Comparison of ENCODE assay signal across 14 cellular contexts in genomic region chr17:77492446-77493237, GRCh38.
A peak's percentile ranks its signal among the peaks of the same experiment; 100 is the strongest.
DNase-seq lines count a peak whose midpoint lies in the region; ATAC-seq and TF ChIP-seq lines count a peak whose summit lies in the region.
"Had no signal": no experiment of that assay in that cellular context is flagged by ENCODE, and none has a peak within 500 bp of the region (broad histone marks: within the 10 kb centered on the region; RNA-seq: fewer than 3 reads in every experiment).

No MANE protein-coding gene starts in this region.

- no peaks in the 10 kb centered on the region for H3K9me3 Mint-ChIP-seq in activated T-cell treated with anti-CD3 and anti-CD28 coated beads, Interleukin-2, amount 50 U/mL, for 24 hours
- H3K9me3 Mint-ChIP-seq in activated T-cell treated with anti-CD3 and anti-CD28 coated beads, Interleukin-2, amount 50 U/mL, for 4 hours = no peaks in the 10 kb centered on the region
- H3K9me3 Mint-ChIP-seq in stimulated activated naive CD8-positive, alpha-beta T cell treated with anti-CD3 and anti-CD28 coated beads, Interleukin-15, amount 100 ng/mL, for 72 hours = no peaks in the 10 kb centered on the region

- H3K4me3 ChIP-seq in PC-3 (ENCODE audit: low read length) (no peak overlapping the region), esophagus muscularis mucosa (no peak overlapping the region), sigmoid colon (no peak overlapping the region)
- H3K4me3 ChIP-seq: body of pancreas, pancreas had no signal

- no peaks in the 10 kb centered on the region for H3K27me3 ChIP-seq in PC-3 (ENCODE audit: low read length)
- H3K27me3 ChIP-seq in esophagus muscularis mucosa = no peaks in the 10 kb centered on the region
- H3K27me3 ChIP-seq in sigmoid colon = no peaks in the 10 kb centered on the region
- H3K27me3 ChIP-seq: body of pancreas, pancreas had no signal

- H3K36me3 Mint-ChIP-seq in activated T-cell treated with anti-CD3 and anti-CD28 coated beads, Interleukin-2, amount 50 U/mL, for 24 hours (ENCODE audit: low read depth) = peaks cover 90% of the 10 kb centered on the region
- peaks cover 17% of the 10 kb centered on the region for H3K36me3 Mint-ChIP-seq in activated T-cell treated with anti-CD3 and anti-CD28 coated beads, Interleukin-2, amount 50 U/mL, for 4 hours (ENCODE audit: insufficient read depth)

- H3K27ac ChIP-seq in PC-3 (ENCODE audit: low read length) (no peak overlapping the region), esophagus muscularis mucosa (replicated peaks in 1 of 4) (peak overlapping the region; percentile 40 to 81 (median 64)), sigmoid colon (peak overlapping the region in 3 of 4 donors; percentile 76 to 87 (median 80))
- H3K27ac ChIP-seq: body of pancreas, pancreas had no signal

- H4K20me1 ChIP-seq in PC-3 (ENCODE audit: low read length) = no peaks in the 10 kb centered on the region; the same call in 1 of the 2 replicates

- H3K4me1 ChIP-seq in PC-3 (ENCODE audit: insufficient read depth, low read length) (no peaks in the 10 kb centered on the region), esophagus muscularis mucosa (peaks cover 26 to 48% (median 43%) of the 10 kb centered on the region in 4 donors), sigmoid colon (peaks cover 0 to 39% (median 33%) of the 10 kb centered on the region in 4 donors)
- H3K4me1 ChIP-seq: body of pancreas, pancreas had no signal

- BruUV-seq in PC-3 (replicated peaks; lab: Mats Ljungman, UMichigan) = TSS peak; percentile 4

- H3K36me3 ChIP-seq in PC-3 (ENCODE audit: low read depth, low read length) (peaks cover 68% of the 10 kb centered on the region), esophagus muscularis mucosa (peaks cover 41 to 94% (median 84%) of the 10 kb centered on the region in 4 donors), sigmoid colon (peaks cover 34 to 72% (median 55%) of the 10 kb centered on the region in 4 donors)

- TF ChIP-seq POLR2A in esophagus muscularis mucosa (IDR thresholded peaks at IDR 0.05; ENCODE audit: low read depth) = no peak
- no peak for TF ChIP-seq POLR2A in sigmoid colon (IDR thresholded peaks at IDR 0.05)

- no peaks in the 10 kb centered on the region for H3K9me2 ChIP-seq in PC-3 (replicated peaks; ENCODE audit: low read length)

- H3K4me3 Mint-ChIP-seq in activated T-cell treated with anti-CD3 and anti-CD28 coated beads, Interleukin-2, amount 50 U/mL, for 24 hours = no peak overlapping the region
- no peak overlapping the region for H3K4me3 Mint-ChIP-seq in activated T-cell treated with anti-CD3 and anti-CD28 coated beads, Interleukin-2, amount 50 U/mL, for 4 hours
- H3K4me3 Mint-ChIP-seq in stimulated activated naive CD8-positive, alpha-beta T cell treated with anti-CD3 and anti-CD28 coated beads, Interleukin-15, amount 100 ng/mL, for 72 hours = no peak overlapping the region

- WGBS in esophagus muscularis mucosa = 81% methylated on average over 23 of the region's 23 CpGs
- WGBS in sigmoid colon, 2 donors = 86 to 88% methylated on average over 23 of the region's 23 CpGs

- TF ChIP-seq CTCF in PC-3 (conservative IDR thresholded peaks at IDR 0.05; ENCODE audit: low read depth, low read length) (no peak), esophagus muscularis mucosa (IDR thresholded peaks at IDR 0.05) (no peak), sigmoid colon (IDR thresholded peaks at IDR 0.05) (no peak)

- H3F3A ChIP-seq in PC-3 (ENCODE audit: low read length, unreplicated experiment) = no peaks in the 10 kb centered on the region

- ATAC-seq in activated T-cell treated with anti-CD3 and anti-CD28 coated beads, Interleukin-2, amount 50 U/mL, for 4 hours = no peak
- ATAC-seq in PC-3 = no peak
- ATAC-seq in stimulated activated naive CD8-positive, alpha-beta T cell treated with anti-CD3 and anti-CD28 coated beads, Interleukin-15, amount 100 ng/mL, for 72 hours = no peak
- ATAC-seq in HG03108 (IDR thresholded peaks at IDR 0.05; ENCODE audit: unreplicated experiment) = no peak
- ATAC-seq: body of pancreas, left colon had no signal

- no peak overlapping the region for H3K9ac ChIP-seq in PC-3 (ENCODE audit: low read length)

- no peaks in the 10 kb centered on the region for H3K79me2 ChIP-seq in PC-3 (ENCODE audit: low read length)

- CTCF ChIA-PET in PC-3 (lab: Charles Lee) = interaction anchor here (0.6 kb wide), 1 partner anchor 30 kb away, joined by 3 read pairs; no protein-coding TSS in a partner anchor

- H2AFZ ChIP-seq in PC-3 (ENCODE audit: low read length) = no peak overlapping the region

- peaks cover 18% of the 10 kb centered on the region for H3K4me1 Mint-ChIP-seq in activated T-cell treated with anti-CD3 and anti-CD28 coated beads, Interleukin-2, amount 50 U/mL, for 24 hours (ENCODE audit: low read depth)
- H3K4me1 Mint-ChIP-seq in activated T-cell treated with anti-CD3 and anti-CD28 coated beads, Interleukin-2, amount 50 U/mL, for 4 hours (ENCODE audit: low read depth) = peaks cover 16% of the 10 kb centered on the region
- peaks cover 64% of the 10 kb centered on the region for H3K4me1 Mint-ChIP-seq in stimulated activated naive CD8-positive, alpha-beta T cell treated with anti-CD3 and anti-CD28 coated beads, Interleukin-15, amount 100 ng/mL, for 72 hours

- POLR2A ChIA-PET in PC-3 (lab: Charles Lee; ENCODE audit: unreplicated experiment) = no interaction called here

- peak overlapping the region; percentile 48 for H3K27ac Mint-ChIP-seq in activated T-cell treated with anti-CD3 and anti-CD28 coated beads, Interleukin-2, amount 50 U/mL, for 24 hours
- peak overlapping the region in 1 of 2 donors; percentile 83 for H3K27ac Mint-ChIP-seq in stimulated activated naive CD8-positive, alpha-beta T cell treated with anti-CD3 and anti-CD28 coated beads, Interleukin-15, amount 100 ng/mL, for 72 hours

- H3K27me3 Mint-ChIP-seq in activated T-cell treated with anti-CD3 and anti-CD28 coated beads, Interleukin-2, amount 50 U/mL, for 24 hours = no peaks in the 10 kb centered on the region
- no peaks in the 10 kb centered on the region for H3K27me3 Mint-ChIP-seq in activated T-cell treated with anti-CD3 and anti-CD28 coated beads, Interleukin-2, amount 50 U/mL, for 4 hours (ENCODE audit: low read depth)
- H3K27me3 Mint-ChIP-seq in stimulated activated naive CD8-positive, alpha-beta T cell treated with anti-CD3 and anti-CD28 coated beads, Interleukin-15, amount 100 ng/mL, for 72 hours = no peaks in the 10 kb centered on the region

- peak; percentile 30 for DNase-seq in activated T-cell treated with anti-CD3 and anti-CD28 coated beads, Interleukin-2, amount 50 U/mL, for 24 hours
- DNase-seq in activated T-cell treated with anti-CD3 and anti-CD28 coated beads, Interleukin-2, amount 50 U/mL, for 4 hours = no peak
- no peak for DNase-seq in PC-3
- no peak for DNase-seq in esophagus muscularis mucosa (ENCODE audit: extremely low spot score)
- peak; percentile 65 for DNase-seq in sigmoid colon
- no peak for DNase-seq in stimulated activated naive CD8-positive, alpha-beta T cell treated with anti-CD3 and anti-CD28 coated beads, Interleukin-15, amount 100 ng/mL, for 72 hours
- DNase-seq in globus pallidus (ENCODE audit: low spot score) = no peak
- DNase-seq: EL, NCI-H1048, OCI-M1 had no signal

- H3K9me3 ChIP-seq in PC-3 (ENCODE audit: low read length) = no peaks in the 10 kb centered on the region
- no peaks in the 10 kb centered on the region for H3K9me3 ChIP-seq in esophagus muscularis mucosa
- no peaks in the 10 kb centered on the region for H3K9me3 ChIP-seq in sigmoid colon
- H3K9me3 ChIP-seq: body of pancreas, pancreas had no signal

- intact Hi-C loops in PC-3 (cut with micrococcal nuclease) (no loop called here), esophagus muscularis mucosa (cut with DNase I) (no loop called here), sigmoid colon (cut with DNase I) (loop anchor here (10.0 kb wide), 1 partner anchor 398 kb away; no protein-coding TSS in a partner anchor)

- no peak overlapping the region for H3K4me2 ChIP-seq in PC-3 (ENCODE audit: low read length)

- TF ChIP-seq EP300 in esophagus muscularis mucosa (IDR thresholded peaks at IDR 0.05) (no peak), sigmoid colon (IDR thresholded peaks at IDR 0.05) (no peak)

Comparison
In these comparisons a context has a peak if more than half of its experiments do, and no peak if none do; other contexts are left out.
1. DNase-seq: peak in activated T-cell treated with anti-CD3 and anti-CD28 coated beads, Interleukin-2, amount 50 U/mL, for 24 hours (single experiment) and sigmoid colon (single experiment); none in activated T-cell treated with anti-CD3 and anti-CD28 coated beads, Interleukin-2, amount 50 U/mL, for 4 hours (single experiment), PC-3 (single experiment), esophagus muscularis mucosa (single experiment), stimulated activated naive CD8-positive, alpha-beta T cell treated with anti-CD3 and anti-CD28 coated beads, Interleukin-15, amount 100 ng/mL, for 72 hours (0 of 2) and globus pallidus (single experiment).